8 cellular contexts compared by ENCODE assay signal in the genomic region with DNA sequence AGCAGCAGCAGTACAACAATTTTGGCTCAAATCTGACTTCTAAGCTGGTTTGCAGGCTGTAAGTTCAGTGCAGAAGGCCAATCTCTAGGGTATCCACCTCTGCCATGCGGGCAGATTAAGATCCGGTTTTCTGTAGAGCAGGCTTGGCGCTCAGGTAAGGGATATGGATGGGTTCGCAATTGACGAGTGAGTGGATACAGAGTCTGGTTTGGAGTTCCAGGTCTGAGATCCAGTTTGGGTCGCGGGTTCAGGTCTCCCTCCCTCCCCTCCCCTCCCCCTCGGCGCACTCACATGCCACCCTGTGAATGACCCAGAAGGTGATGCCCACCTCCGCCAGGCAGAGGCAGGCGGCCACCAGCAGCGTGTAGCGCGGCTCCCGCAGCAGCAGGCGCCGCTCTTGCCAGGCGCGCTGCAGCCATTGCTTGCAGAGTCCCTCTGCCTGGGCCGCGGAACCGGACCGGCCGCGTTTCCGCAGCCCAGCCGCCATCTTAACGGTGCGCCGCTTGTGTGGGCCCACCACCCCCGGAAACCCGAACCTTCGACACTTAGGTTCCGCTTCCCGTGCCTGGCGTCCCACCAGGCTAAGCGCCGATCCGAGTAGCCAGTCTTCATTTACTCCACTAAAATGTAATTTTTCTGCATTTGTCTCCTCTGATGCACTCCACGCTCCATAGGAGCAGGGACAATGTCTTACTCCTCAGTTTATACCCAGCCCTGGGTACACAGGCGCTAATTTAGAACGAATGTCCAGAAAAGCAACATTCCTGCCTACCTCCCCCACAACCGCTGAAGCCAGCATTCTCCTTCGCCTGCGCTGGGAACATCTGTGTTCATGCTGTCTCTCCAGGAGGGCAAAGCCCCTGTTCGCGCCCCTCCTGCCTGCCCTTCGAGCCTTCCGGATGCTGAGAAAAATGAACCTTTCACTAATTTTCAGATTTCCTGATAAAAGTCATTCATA. TPM values are rescaled to one million over a fixed set of nuclear protein-coding genes. Genes with fewer than 3 reads are reported as not detected.
DNase-seq lines count a peak whose midpoint lies in the region; ATAC-seq and TF ChIP-seq lines count a peak whose summit lies in the region.

Gene ALG3 (minus strand): TSS at position 509 of the 958 bp plus-strand sequence. CDS start 22 bp downstream, at position 487.

- H3K9me3 ChIP-seq in HEK293 (ENCODE audit: control insufficient read depth, insufficient read depth, low read depth, low read length) (no peaks in the 10 kb centered on the region), upper lobe of left lung (no peaks in the 10 kb centered on the region)

- H3K4me1 Mint-ChIP-seq in T-helper 1 cell treated with Interleukin-12 subunit alpha and Interleukin-12 subunit beta and Interleukin-4 antibody, amounts not matched to agents 30 μg/mL and 1 μg/mL, for 36 hours (ENCODE audit: low read depth): peaks cover 14% of the 10 kb centered on the region
- peaks cover 4% of the 10 kb centered on the region for H3K4me1 Mint-ChIP-seq in progenitor cell of endocrine pancreas (ENCODE audit: low read depth)

- H3K27me3 ChIP-seq in upper lobe of left lung: no peaks in the 10 kb centered on the region

- peaks cover 0 to 23% of the 10 kb centered on the region in 2 experiments; a peak in 1 of 3 replicates for H3K36me3 ChIP-seq in HEK293 (ENCODE audit: control insufficient read depth in 2 of 2, insufficient read depth in 1 of 2, low read length in 2 of 2)
- peaks cover 6 to 20% (median 16%) of the 10 kb centered on the region in 4 donors for H3K36me3 ChIP-seq in upper lobe of left lung

- no peaks in the 10 kb centered on the region for H3K9me3 Mint-ChIP-seq in T-helper 1 cell treated with Interleukin-12 subunit alpha and Interleukin-12 subunit beta and Interleukin-4 antibody, amounts not matched to agents 30 μg/mL and 1 μg/mL, for 36 hours
- no peaks in the 10 kb centered on the region for H3K9me3 Mint-ChIP-seq in progenitor cell of endocrine pancreas (ENCODE audit: low read depth)

- H3K27ac Mint-ChIP-seq in T-helper 1 cell treated with Interleukin-12 subunit alpha and Interleukin-12 subunit beta and Interleukin-4 antibody, amounts not matched to agents 30 μg/mL and 1 μg/mL, for 36 hours: peak within 1 kb of the TSS; percentile 93
- H3K27ac Mint-ChIP-seq in progenitor cell of endocrine pancreas: peak within 1 kb of the TSS; percentile 97

- no peak for TF ChIP-seq EP300 in upper lobe of left lung (IDR thresholded peaks at IDR 0.05)

- H3K27me3 Mint-ChIP-seq in T-helper 1 cell treated with Interleukin-12 subunit alpha and Interleukin-12 subunit beta and Interleukin-4 antibody, amounts not matched to agents 30 μg/mL and 1 μg/mL, for 36 hours (ENCODE audit: low read depth): no peaks in the 10 kb centered on the region
- H3K27me3 Mint-ChIP-seq in progenitor cell of endocrine pancreas: no peaks in the 10 kb centered on the region

- H3K4me3 Mint-ChIP-seq in T-helper 1 cell treated with Interleukin-12 subunit alpha and Interleukin-12 subunit beta and Interleukin-4 antibody, amounts not matched to agents 30 μg/mL and 1 μg/mL, for 36 hours: peak within 1 kb of the TSS; percentile 90
- peak within 1 kb of the TSS; percentile 89 for H3K4me3 Mint-ChIP-seq in progenitor cell of endocrine pancreas (ENCODE audit: low read depth)

- H3K36me3 Mint-ChIP-seq in T-helper 1 cell treated with Interleukin-12 subunit alpha and Interleukin-12 subunit beta and Interleukin-4 antibody, amounts not matched to agents 30 μg/mL and 1 μg/mL, for 36 hours (ENCODE audit: low read depth): peaks cover 10% of the 10 kb centered on the region
- H3K36me3 Mint-ChIP-seq in progenitor cell of endocrine pancreas (ENCODE audit: insufficient read depth): peaks cover 5% of the 10 kb centered on the region

- TF ChIP-seq CTCF in HEK293 (tag by site-specific recombination; IDR thresholded peaks at IDR 0.05): peak; percentile 46; the same call in 1 of the 2 replicates
- no peak for TF ChIP-seq CTCF in progenitor cell of endocrine pancreas (IDR thresholded peaks at IDR 0.05; ENCODE audit: unreplicated experiment)
- TF ChIP-seq CTCF in upper lobe of left lung (IDR thresholded peaks at IDR 0.05): peak in 2 of 6 experiments; percentile 7 to 25

- peak; percentile 85 to 88 for ATAC-seq in left cardiac atrium
- peak; percentile 93 to 94 for ATAC-seq in upper lobe of left lung (ENCODE audit: low FRiP score in 2 of 2)

- H3K4me3 ChIP-seq in HEK293 (ENCODE audit: low read depth, low read length): peak within 1 kb of the TSS; percentile 96
- H3K4me3 ChIP-seq in upper lobe of left lung: peak within 1 kb of the TSS; percentile 73 to 94 (median 80)

- DNase-seq in GM03348 (ENCODE audit: low spot score) (peak; percentile 91), NCI-H1092 (lab: John Stamatoyannopoulos, UW) (peak; percentile 77), amniotic epithelial cell (ENCODE audit: low read depth) (peak; percentile 86), left cardiac atrium (peak; percentile 85), progenitor cell of endocrine pancreas (ENCODE audit: low spot score, unreplicated experiment) (peak; percentile 77), upper lobe of left lung (peak; percentile 80 to 93)

- WGBS in upper lobe of left lung, 2 donors: 0% methylated on average over 21 to 43 of the region's 49 CpGs

- H3K27ac ChIP-seq in HEK293 (ENCODE audit: extremely low read depth, low read depth, low read length) (peak within 1 kb of the TSS; percentile 72), upper lobe of left lung (peak within 1 kb of the TSS; percentile 84 to 91 (median 86))

- POLR2A ChIA-PET in HEK293 (lab: Yijun Ruan, JAX): no interaction called here

- CTCF ChIA-PET in HEK293 (lab: Yijun Ruan, JAX): interaction anchor here (0.6 kb wide), 1 partner anchor 64 kb away, joined by 4 read pairs; no protein-coding TSS in a partner anchor

- H3K4me1 ChIP-seq in HEK293 (ENCODE audit: control insufficient read depth, insufficient read depth, low read length): no peaks in the 10 kb centered on the region
- peaks cover 11 to 34% (median 17%) of the 10 kb centered on the region in 4 donors for H3K4me1 ChIP-seq in upper lobe of left lung

- intact Hi-C loops in left cardiac atrium (cut with DNase I): loop anchor here in 1 of 2 donors (5.0 to 10.0 kb wide), 2 partner anchors 61 to 94 kb away; partner anchors contain the start of genes ABCF3 and DVL3

- peak in 2 of 4 donors; percentile 36 to 79 for TF ChIP-seq POLR2A in upper lobe of left lung (IDR thresholded peaks at IDR 0.05)

TF ChIP-seq in HEK293, 187 proteins besides CTCF, POLR2A, EP300 and RAD21 (continues in another document):
- peak; percentile 94 for TF ChIP-seq ZNF692 (tag by site-specific recombination; IDR thresholded peaks at IDR 0.05)
- no peak for TF ChIP-seq ZNF530 (tag by site-specific recombination; IDR thresholded peaks at IDR 0.05; ENCODE audit: low read depth)
- peak; percentile 75 for TF ChIP-seq ZNF335 (tag by site-specific recombination; conservative IDR thresholded peaks at IDR 0.05)
- TF ChIP-seq ZNF23 (tag by site-specific recombination; IDR thresholded peaks at IDR 0.05; ENCODE audit: borderline replicate concordance): no peak
- TF ChIP-seq ZNF830 (tag by site-specific recombination; IDR thresholded peaks at IDR 0.05; ENCODE audit: low read depth): no peak
- peak; percentile 86 for TF ChIP-seq ZBTB17 (tag by site-specific recombination; IDR thresholded peaks at IDR 0.05)
- no peak for TF ChIP-seq ZNF302 (tag by site-specific recombination; IDR thresholded peaks at IDR 0.05; ENCODE audit: low read depth)
- peak; percentile 33; the same call in 1 of the 2 replicates for TF ChIP-seq BCL11B (tag by site-specific recombination; IDR thresholded peaks at IDR 0.05; ENCODE audit: low read depth)
- TF ChIP-seq ZNF16 (tag by site-specific recombination; IDR thresholded peaks at IDR 0.05; ENCODE audit: low read depth): no peak
- TF ChIP-seq ZNF114 (tag by site-specific recombination; IDR thresholded peaks at IDR 0.05): no peak
- TF ChIP-seq ZNF600 (tag by site-specific recombination; IDR thresholded peaks at IDR 0.05): no peak
- TF ChIP-seq IKZF3 (tag by site-specific recombination; IDR thresholded peaks at IDR 0.05): peak; percentile 8; the same call in 1 of the 2 replicates
- no peak for TF ChIP-seq ZNF707 (tag by site-specific recombination; IDR thresholded peaks at IDR 0.05)
- no peak for TF ChIP-seq MYNN (tag by site-specific recombination; IDR thresholded peaks at IDR 0.05; ENCODE audit: borderline replicate concordance)
- TF ChIP-seq, protein P1, sequence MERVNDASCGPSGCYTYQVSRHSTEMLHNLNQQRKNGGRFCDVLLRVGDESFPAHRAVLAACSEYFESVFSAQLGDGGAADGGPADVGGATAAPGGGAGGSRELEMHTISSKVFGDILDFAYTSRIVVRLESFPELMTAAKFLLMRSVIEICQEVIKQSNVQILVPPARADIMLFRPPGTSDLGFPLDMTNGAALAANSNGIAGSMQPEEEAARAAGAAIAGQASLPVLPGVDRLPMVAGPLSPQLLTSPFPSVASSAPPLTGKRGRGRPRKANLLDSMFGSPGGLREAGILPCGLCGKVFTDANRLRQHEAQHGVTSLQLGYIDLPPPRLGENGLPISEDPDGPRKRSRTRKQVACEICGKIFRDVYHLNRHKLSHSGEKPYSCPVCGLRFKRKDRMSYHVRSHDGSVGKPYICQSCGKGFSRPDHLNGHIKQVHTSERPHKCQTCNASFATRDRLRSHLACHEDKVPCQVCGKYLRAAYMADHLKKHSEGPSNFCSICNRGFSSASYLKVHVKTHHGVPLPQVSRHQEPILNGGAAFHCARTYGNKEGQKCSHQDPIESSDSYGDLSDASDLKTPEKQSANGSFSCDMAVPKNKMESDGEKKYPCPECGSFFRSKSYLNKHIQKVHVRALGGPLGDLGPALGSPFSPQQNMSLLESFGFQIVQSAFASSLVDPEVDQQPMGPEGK (tag by site-specific recombination; IDR thresholded peaks at IDR 0.05): peak; percentile 33
- TF ChIP-seq ZXDB (tag by site-specific recombination; IDR thresholded peaks at IDR 0.05): peak; percentile 77
- TF ChIP-seq ZEB2 (tag by site-specific recombination; IDR thresholded peaks at IDR 0.05): peak; percentile 47; the same call in 1 of the 2 replicates
- no peak for TF ChIP-seq FEZF1 (tag by site-specific recombination; IDR thresholded peaks at IDR 0.05)

RNA-seq across cellular contexts. Expression of gene ALG3, which starts in this region (rescaled TPM):
- 10 to 100 TPM; 23.2 to 28.2 TPM for total RNA-seq in left cardiac atrium
- total RNA-seq in progenitor cell of endocrine pancreas: 34.5 and 35.3 TPM in 2 replicates
- total RNA-seq in upper lobe of left lung: 10 to 100 TPM; 16.2 to 60.8 (median 37.6) TPM

Comparison
In these comparisons a context has a peak if more than half of its experiments do, and no peak if none do; other contexts are left out.
1. Peak in every context shown above with its lines: DNase-seq, ATAC-seq, H3K4me3 ChIP-seq and H3K27ac ChIP-seq.